Comparison of ENCODE assay signal across 1 cellular context in genomic region chr5:555058-555623, GRCh38.
TF ChIP-seq lines count a peak whose summit lies in the region.

No MANE protein-coding gene starts in this region.

TF ChIP-seq in A549, 52 proteins besides CTCF, POLR2A, EP300 and RAD21 (continued from another document):
- TF ChIP-seq BCL3 (IDR thresholded peaks at IDR 0.05) = no peak
- no peak for TF ChIP-seq ESRRA (IDR thresholded peaks at IDR 0.05; ENCODE audit: borderline replicate concordance, low read length)
- no peak for TF ChIP-seq JUN (IDR thresholded peaks at IDR 0.05)
- TF ChIP-seq CHD2 (IDR thresholded peaks at IDR 0.05; ENCODE audit: low read length, partially characterized antibody) = no peak
- no peak for TF ChIP-seq MAX (IDR thresholded peaks at IDR 0.05)
- TF ChIP-seq USF2 (IDR thresholded peaks at IDR 0.05) = no peak
- TF ChIP-seq NPAS2 (CRISPR knock-in tag; IDR thresholded peaks at IDR 0.05; ENCODE audit: borderline replicate concordance) = no peak
- TF ChIP-seq EHMT2 (IDR thresholded peaks at IDR 0.05; ENCODE audit: low read depth) = no peak
- TF ChIP-seq ELK1 (IDR thresholded peaks at IDR 0.05; ENCODE audit: low read depth, low read length) = no peak
- TF ChIP-seq MAZ (IDR thresholded peaks at IDR 0.05; ENCODE audit: borderline replicate concordance, low read depth, low read length) = no peak
- TF ChIP-seq FOXS1 (CRISPR knock-in tag; IDR thresholded peaks at IDR 0.05) = no peak
- TF ChIP-seq E2F6 (IDR thresholded peaks at IDR 0.05; ENCODE audit: borderline replicate concordance, low read depth) = no peak
- no peak for TF ChIP-seq SREBF2 (IDR thresholded peaks at IDR 0.05)
- no peak for TF ChIP-seq CHD4 (IDR thresholded peaks at IDR 0.05; ENCODE audit: borderline replicate concordance)
